11 cellular contexts compared by ENCODE assay signal in genomic region chr1:110477445-110477957, GRCh38. TPM values are rescaled to one million over a fixed set of nuclear protein-coding genes. Genes with fewer than 3 reads are reported as not detected.
DNase-seq lines count a peak whose midpoint lies in the region; ATAC-seq and TF ChIP-seq lines count a peak whose summit lies in the region.
"Had no signal": no experiment of that assay in that cellular context is flagged by ENCODE, and none has a peak within 500 bp of the region (broad histone marks: within the 10 kb centered on the region; RNA-seq: fewer than 3 reads in every experiment).

No MANE protein-coding gene starts in this region.

- TF ChIP-seq CTCF in OCI-LY3 (IDR thresholded peaks at IDR 0.05; ENCODE audit: low read depth, low read length) (peak; percentile 28), esophagus squamous epithelium (IDR thresholded peaks at IDR 0.05) (peak in 3 of 6 experiments; percentile 12 to 70 (median 37)), stomach (IDR thresholded peaks at IDR 0.05) (peak in 1 of 7 experiments; percentile 17), gastroesophageal sphincter (IDR thresholded peaks at IDR 0.05) (no peak)

- H3K27ac ChIP-seq in OCI-LY3 (ENCODE audit: low read length): no peak overlapping the region
- H3K27ac ChIP-seq in esophagus squamous epithelium: peak overlapping the region; percentile 71 to 73 (median 72)
- peak overlapping the region; percentile 40 to 77 (median 71) for H3K27ac ChIP-seq in stomach
- no peak overlapping the region for H3K27ac ChIP-seq in gastroesophageal sphincter

- H3K4me1 Mint-ChIP-seq in activated naive CD4-positive, alpha-beta T cell treated with anti-CD3 and anti-CD28 coated beads, Interleukin-2, amount 10 ng/mL, durations not matched to agents 7 days and 5 days: no peaks in the 10 kb centered on the region
- H3K4me1 Mint-ChIP-seq: CD4-positive, CD25-positive, alpha-beta regulatory T cell; natural killer cell had no signal

- no peak for TF ChIP-seq POLR2A in esophagus squamous epithelium (IDR thresholded peaks at IDR 0.05)
- no peak for TF ChIP-seq POLR2A in stomach (IDR thresholded peaks at IDR 0.05)
- TF ChIP-seq POLR2A in gastroesophageal sphincter (IDR thresholded peaks at IDR 0.05): no peak

- H3K4me2 ChIP-seq in OCI-LY3 (ENCODE audit: low read length): no peak overlapping the region

- ATAC-seq in gastroesophageal sphincter: no peak
- ATAC-seq: natural killer cell had no signal

- no peaks in the 10 kb centered on the region for H3K27me3 ChIP-seq in OCI-LY3 (ENCODE audit: low read depth, low read length)
- no peaks in the 10 kb centered on the region for H3K27me3 ChIP-seq in esophagus squamous epithelium
- no peaks in the 10 kb centered on the region for H3K27me3 ChIP-seq in stomach
- no peaks in the 10 kb centered on the region for H3K27me3 ChIP-seq in gastroesophageal sphincter

- H3K36me3 Mint-ChIP-seq in activated naive CD4-positive, alpha-beta T cell treated with anti-CD3 and anti-CD28 coated beads, Interleukin-2, amount 10 ng/mL, durations not matched to agents 7 days and 5 days: no peaks in the 10 kb centered on the region
- H3K36me3 Mint-ChIP-seq: CD4-positive, CD25-positive, alpha-beta regulatory T cell; natural killer cell had no signal

- H3K4me3 Mint-ChIP-seq in activated naive CD4-positive, alpha-beta T cell treated with anti-CD3 and anti-CD28 coated beads, Interleukin-2, amount 10 ng/mL, durations not matched to agents 7 days and 5 days: no peak overlapping the region
- H3K4me3 Mint-ChIP-seq: CD4-positive, CD25-positive, alpha-beta regulatory T cell; natural killer cell had no signal

- no peak overlapping the region for H3K9ac ChIP-seq in OCI-LY3 (ENCODE audit: low read length)

- no peaks in the 10 kb centered on the region for H3K4me1 ChIP-seq in OCI-LY3 (ENCODE audit: low read length)
- peaks cover 14 to 68% (median 36%) of the 10 kb centered on the region in 3 donors for H3K4me1 ChIP-seq in esophagus squamous epithelium
- peaks cover 27 to 72% (median 39%) of the 10 kb centered on the region in 4 donors for H3K4me1 ChIP-seq in stomach
- peaks cover 0 to 4% (median 0%) of the 10 kb centered on the region in 3 donors for H3K4me1 ChIP-seq in gastroesophageal sphincter

- WGBS in esophagus squamous epithelium, 2 donors: 36% methylated on average over 3 of the region's 3 CpGs
- 40 to 54% (median 49%) methylated on average over 3 of the region's 3 CpGs for WGBS in stomach, 5 donors
- 35 to 68% methylated on average over 2 to 3 of the region's 3 CpGs for WGBS in gastroesophageal sphincter (ENCODE audit: low coverage in 1 of 2), 2 donors

- H2AFZ ChIP-seq in OCI-LY3 (ENCODE audit: low read depth, low read length): no peak overlapping the region

- H3K27me3 Mint-ChIP-seq in activated naive CD4-positive, alpha-beta T cell treated with anti-CD3 and anti-CD28 coated beads, Interleukin-2, amount 10 ng/mL, durations not matched to agents 7 days and 5 days: peaks cover 14% of the 10 kb centered on the region

- H3K4me3 ChIP-seq in OCI-LY3 (ENCODE audit: low read length) (no peak overlapping the region), esophagus squamous epithelium (no peak overlapping the region), stomach (no peak overlapping the region), gastroesophageal sphincter (no peak overlapping the region)

- no peaks in the 10 kb centered on the region for H4K20me1 ChIP-seq in OCI-LY3 (ENCODE audit: insufficient read depth, low read length)

- TF ChIP-seq EP300 in stomach (IDR thresholded peaks at IDR 0.05) (no peak), gastroesophageal sphincter (IDR thresholded peaks at IDR 0.05) (no peak)

- H3K9me3 ChIP-seq in OCI-LY3 (ENCODE audit: insufficient read depth, low read length): no peaks in the 10 kb centered on the region
- no peaks in the 10 kb centered on the region for H3K9me3 ChIP-seq in esophagus squamous epithelium
- H3K9me3 ChIP-seq in stomach: no peaks in the 10 kb centered on the region
- no peaks in the 10 kb centered on the region for H3K9me3 ChIP-seq in gastroesophageal sphincter

- H3K27ac Mint-ChIP-seq in activated naive CD4-positive, alpha-beta T cell treated with anti-CD3 and anti-CD28 coated beads, Interleukin-2, amount 10 ng/mL, durations not matched to agents 7 days and 5 days: no peak overlapping the region
- H3K27ac Mint-ChIP-seq: CD4-positive, CD25-positive, alpha-beta regulatory T cell; natural killer cell had no signal

- intact Hi-C loops in esophagus squamous epithelium (cut with DNase I) (no loop called here), stomach (cut with DNase I; ENCODE audit: low total_unique reads) (no loop called here), posterior vena cava (cut with DNase I) (no loop called here)

- H3K9me3 Mint-ChIP-seq in activated naive CD4-positive, alpha-beta T cell treated with anti-CD3 and anti-CD28 coated beads, Interleukin-2, amount 10 ng/mL, durations not matched to agents 7 days and 5 days: no peaks in the 10 kb centered on the region
- H3K9me3 Mint-ChIP-seq: natural killer cell had no signal

- CTCF ChIA-PET in activated naive CD4-positive, alpha-beta T cell treated with anti-CD3 and anti-CD28 coated beads, Interleukin-2, amount 10 ng/mL, durations not matched to agents 7 days and 5 days (lab: Charles Lee): interaction anchor here (7.5 kb wide), 1 partner anchor 19 kb away, joined by 57 read pairs; no protein-coding TSS in a partner anchor

- H3K36me3 ChIP-seq in OCI-LY3 (replicated peaks; ENCODE audit: low read depth, low read length) (no peaks in the 10 kb centered on the region), esophagus squamous epithelium (no peaks in the 10 kb centered on the region), stomach (no peaks in the 10 kb centered on the region), gastroesophageal sphincter (no peaks in the 10 kb centered on the region)

- no peaks in the 10 kb centered on the region for H3K79me2 ChIP-seq in OCI-LY3 (ENCODE audit: low read length)

- peak; percentile 37 for DNase-seq in activated naive CD4-positive, alpha-beta T cell treated with anti-CD3 and anti-CD28 coated beads, Interleukin-2, amount 10 ng/mL, durations not matched to agents 7 days and 5 days
- no peak for DNase-seq in activated naive CD4-positive, alpha-beta T cell treated with anti-CD3 and anti-CD28 coated beads, Interleukin-2, amount 50 U/mL, for 16 hours
- DNase-seq in esophagus squamous epithelium (lab: John Stamatoyannopoulos, UW): no peak
- DNase-seq in stomach: no peak
- DNase-seq in kidney glomerular epithelial cell (lab: John Stamatoyannopoulos, UW): no peak
- DNase-seq in posterior vena cava (ENCODE audit: low spot score): no peak
- DNase-seq: activated CD4-positive, alpha-beta T cell treated with anti-CD3 and anti-CD28 coated beads, Interleukin-2, amount 50 U/mL, for 4 hours; natural killer cell had no signal

RNA-seq across cellular contexts. Expression of gene PROK1, which starts 26.6 kb away (rescaled TPM):
- 1 to 10 TPM in 1 of 4 donors, under 1 TPM in 1, not detected in 2; 0.35 to 2.3 TPM for total RNA-seq in esophagus squamous epithelium
- not detected for total RNA-seq in stomach
- polyA plus RNA-seq in stomach: 1 to 10 TPM in 1 of 3 donors, not detected in 2; 1.5 TPM
- under 1 TPM in 1 of 2 donors, not detected in 1; 0.32 TPM for total RNA-seq in posterior vena cava
- 1 to 10 TPM in 1 of 4 donors, not detected in 3; 1.1 TPM for total RNA-seq in gastroesophageal sphincter
- total RNA-seq: CD4-positive, CD25-positive, alpha-beta regulatory T cell; natural killer cell had no signal
- polyA plus RNA-seq: CD4-positive, CD25-positive, alpha-beta regulatory T cell had no signal

RNA-seq across cellular contexts. Expression of gene KCNA10, which starts 41.5 kb away (rescaled TPM):
- total RNA-seq in esophagus squamous epithelium (not detected), stomach (under 1 TPM in 1 of 5 donors, not detected in 4; 0.58 TPM), posterior vena cava (not detected), gastroesophageal sphincter (not detected)
- under 1 TPM in 1 of 3 donors, not detected in 2; 0.12 TPM for polyA plus RNA-seq in stomach
- total RNA-seq: CD4-positive, CD25-positive, alpha-beta regulatory T cell; natural killer cell had no signal
- polyA plus RNA-seq: CD4-positive, CD25-positive, alpha-beta regulatory T cell had no signal

Comparison
In these comparisons a context has a peak if more than half of its experiments do, and no peak if none do; other contexts are left out.
1. H3K27ac ChIP-seq: peak in esophagus squamous epithelium (4 of 4) and stomach (5 of 5); none in OCI-LY3 (single experiment) and gastroesophageal sphincter (0 of 4).